In the genomic region with DNA sequence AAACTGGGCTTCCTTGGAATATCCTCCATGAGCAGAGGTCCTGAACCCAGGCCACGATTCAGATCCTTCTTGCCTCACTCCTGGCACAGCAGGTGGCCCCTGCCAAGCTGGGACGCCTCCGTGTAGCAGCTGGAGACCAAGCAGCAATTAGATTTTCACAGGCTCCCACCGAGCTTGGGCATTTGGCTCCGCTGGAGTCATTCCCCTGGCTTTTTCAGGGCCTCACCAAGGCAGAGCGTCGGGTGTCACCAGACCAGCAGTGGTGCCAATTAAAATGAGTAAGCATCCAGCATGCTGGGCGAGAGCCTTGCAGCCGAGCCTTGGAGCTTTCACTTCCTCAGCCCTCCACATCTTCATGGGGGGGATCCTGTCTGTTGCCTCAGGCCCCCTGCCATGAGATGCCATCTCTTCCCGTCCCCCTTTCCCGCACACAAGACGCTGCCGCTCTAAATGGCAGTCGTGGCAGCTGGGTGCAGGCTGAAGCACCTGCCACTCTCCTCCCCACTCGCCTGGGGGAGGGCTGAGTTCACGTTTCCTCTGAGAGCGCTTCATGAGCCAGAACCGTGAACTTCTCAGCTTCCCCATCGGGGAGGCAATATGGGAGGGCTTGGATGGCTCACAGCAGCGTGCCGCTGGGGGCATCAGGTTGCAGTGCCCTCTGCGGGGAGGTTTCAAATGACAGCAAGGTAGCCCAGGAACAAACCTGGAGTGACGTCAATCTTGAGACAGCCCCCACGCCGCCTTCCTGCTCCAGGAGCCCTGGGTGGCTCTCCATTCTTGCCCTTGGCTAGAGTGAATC, we compare ENCODE assay signal across 1 cellular context.
TF ChIP-seq lines count a peak whose summit lies in the region.

No MANE protein-coding gene starts in this region.

TF ChIP-seq in HepG2, 621 proteins besides CTCF, POLR2A, EP300 and RAD21:
- TF ChIP-seq GATA4 (IDR thresholded peaks at IDR 0.05; ENCODE audit: borderline replicate concordance, low read depth) (no peak), IRX3 (CRISPR knock-in tag; IDR thresholded peaks at IDR 0.05; ENCODE audit: borderline replicate concordance, low read depth) (no peak)
TF ChIP-seq in HepG2: peak in this region for 0.
